ENCODE assay signal across 9 cellular contexts in the genomic region with DNA sequence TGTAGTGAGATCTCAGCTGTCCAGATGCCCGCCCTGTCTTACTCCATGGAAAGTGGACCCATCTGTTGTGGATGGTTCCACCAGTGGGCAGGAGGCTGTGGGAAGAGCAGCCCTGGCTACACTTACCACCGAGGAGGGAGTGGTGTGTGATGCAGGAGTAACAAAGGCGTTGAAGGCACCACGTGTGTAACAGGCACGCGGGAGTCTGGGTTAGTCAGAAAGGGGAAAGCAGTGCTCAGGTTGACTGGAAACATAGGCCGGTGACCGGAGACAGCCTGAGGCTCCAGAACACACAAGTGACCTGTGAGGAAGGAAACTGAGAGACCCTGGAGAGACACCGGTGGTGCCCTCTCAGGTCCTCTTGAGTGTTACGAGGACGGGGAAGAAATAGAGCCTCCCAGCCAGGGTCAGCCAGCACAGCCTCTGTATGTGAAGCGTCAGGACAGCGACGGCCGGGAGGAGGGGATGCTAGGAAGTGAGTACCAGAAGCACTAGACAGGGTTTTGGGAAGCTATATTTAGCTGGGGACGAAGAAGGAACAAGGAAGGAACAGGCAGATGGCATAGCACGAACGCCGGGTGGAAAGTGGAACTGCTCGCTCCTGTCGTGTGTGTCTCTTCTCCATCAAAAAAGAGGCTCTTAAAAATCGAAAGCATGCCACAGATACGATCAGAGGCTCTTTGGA. TPM values are rescaled to one million over a fixed set of nuclear protein-coding genes. Genes with fewer than 3 reads are reported as not detected.
DNase-seq lines count a peak whose midpoint lies in the region; ATAC-seq, FAIRE-seq and TF ChIP-seq lines count a peak whose summit lies in the region.
"Had no signal": no experiment of that assay in that cellular context is flagged by ENCODE, and none has a peak within 500 bp of the region (broad histone marks: within the 10 kb centered on the region; RNA-seq: fewer than 3 reads in every experiment).

No MANE protein-coding gene starts in this region.

- DNase-seq in NOMO-1 (lab: John Stamatoyannopoulos, UW; ENCODE audit: unreplicated experiment in 2 of 2) (peak; percentile 15 to 76), anterior cingulate cortex (lab: John Stamatoyannopoulos, UW) (peak in 41 of 58 donors; percentile 15 to 80 (median 46)), keratinocyte (ENCODE audit: low read depth, low spot score) (no peak), NCI-H1436 (lab: John Stamatoyannopoulos, UW) (no peak), NCI-H1092 (lab: John Stamatoyannopoulos, UW) (no peak)

- H3K4me3 ChIP-seq in keratinocyte (ENCODE audit: control insufficient read depth in 2 of 3, extremely low read depth in 1 of 3, insufficient read depth in 2 of 3, low read depth in 1 of 3, low read length in 3 of 3): no peak overlapping the region
- H3K4me3 ChIP-seq in stomach smooth muscle (ENCODE audit: low read length in 2 of 2): no peak overlapping the region

- peaks cover 29% of the 10 kb centered on the region for H4K20me1 ChIP-seq in keratinocyte (ENCODE audit: control insufficient read depth, extremely low read depth, insufficient read depth, low read length)

- H3K4me1 ChIP-seq in keratinocyte (ENCODE audit: control insufficient read depth, extremely low read depth, insufficient read depth, low read length) (peaks cover 55% of the 10 kb centered on the region), stomach smooth muscle (ENCODE audit: control insufficient read depth, insufficient read depth, low read length) (peaks cover 37% of the 10 kb centered on the region)

- no peak overlapping the region for H3K9ac ChIP-seq in keratinocyte (ENCODE audit: control insufficient read depth, extremely low read depth, insufficient read depth, low read length)
- no peak overlapping the region for H3K9ac ChIP-seq in stomach smooth muscle (ENCODE audit: low read length in 2 of 2)

- peaks cover 4 to 21% of the 10 kb centered on the region in 2 experiments for H3K36me3 ChIP-seq in keratinocyte (ENCODE audit: control insufficient read depth in 2 of 2, extremely low read depth in 1 of 2, insufficient read depth in 2 of 2, low read length in 2 of 2)
- peaks cover 14 to 19% of the 10 kb centered on the region in 2 donors for H3K36me3 ChIP-seq in stomach smooth muscle (ENCODE audit: control insufficient read depth in 2 of 2, insufficient read depth in 2 of 2, low read length in 2 of 2)

- H3K9me3 ChIP-seq in keratinocyte (ENCODE audit: control insufficient read depth, low read depth, low read length) (no peaks in the 10 kb centered on the region), stomach smooth muscle (ENCODE audit: control insufficient read depth in 2 of 2, low read length in 2 of 2) (no peaks in the 10 kb centered on the region)

- H3K79me2 ChIP-seq in keratinocyte (ENCODE audit: control insufficient read depth, insufficient read depth, low read length): peaks cover 85% of the 10 kb centered on the region

- peaks cover 5% of the 10 kb centered on the region for H3K9me1 ChIP-seq in keratinocyte (ENCODE audit: control insufficient read depth, extremely low read depth, insufficient read depth, low read length)

- no peak for TF ChIP-seq CTCF in keratinocyte (optimal IDR thresholded peaks at IDR 0.05 in 1 of 3, IDR thresholded peaks at IDR 0.05 in 1 of 3, conservative IDR thresholded peaks at IDR 0.05 in 1 of 3; ENCODE audit: extremely low read depth in 1 of 3, insufficient read depth in 2 of 3, low read length in 3 of 3)

- no peaks in the 10 kb centered on the region for H3K27me3 ChIP-seq in keratinocyte (ENCODE audit: control insufficient read depth, extremely low read depth, insufficient read depth, low read length)
- H3K27me3 ChIP-seq in stomach smooth muscle (ENCODE audit: control insufficient read depth in 1 of 2, insufficient read depth in 2 of 2, low read length in 2 of 2): no peaks in the 10 kb centered on the region

- H3K27ac ChIP-seq in keratinocyte (ENCODE audit: control insufficient read depth, insufficient read depth, low read length): peak overlapping the region; percentile 10
- peak overlapping the region; percentile 18 for H3K27ac ChIP-seq in stomach smooth muscle (ENCODE audit: low read length)

- H3K4me2 ChIP-seq in keratinocyte (ENCODE audit: control insufficient read depth, extremely low read depth, insufficient read depth, low read depth, low read length): peak overlapping the region; percentile 4

- FAIRE-seq in keratinocyte (lab: Jason Lieb, UNC): no peak
- FAIRE-seq: GM12892 had no signal

- dilution Hi-C loops in keratinocyte (cut with MboI; ENCODE audit: extremely low pct_ligation_motif_present, low sequenced_read_pairs): no loop called here

- H2AFZ ChIP-seq in keratinocyte (ENCODE audit: control insufficient read depth, low read length): no peak overlapping the region

- ATAC-seq in HG03457 (IDR thresholded peaks at IDR 0.05; ENCODE audit: unreplicated experiment) (no peak), GM21381 (IDR thresholded peaks at IDR 0.05; ENCODE audit: unreplicated experiment) (no peak)

RNA-seq across cellular contexts. Expression of a gene that starts 21.7 kb away (rescaled TPM):
- polyA plus RNA-seq in keratinocyte: 346 to 659 TPM (median 493 TPM) in 3 replicates
- 140 TPM for polyA plus RNA-seq in keratinocyte (2011; ENCODE audit: low read depth)
- polyA plus RNA-seq in keratinocyte (2011; cell fraction: cytosol; rRNA removed): 508 and 578 TPM in 2 replicates
- polyA plus RNA-seq in keratinocyte (2011; cell fraction: nucleus; rRNA removed): 330 and 385 TPM in 2 replicates
- polyA plus RNA-seq in keratinocyte (2012; ENCODE audit: low replicate concordance): 351 and 430 TPM in 2 replicates
- 134 to 352 TPM (median 344 TPM) in 3 replicates for polyA minus RNA-seq in keratinocyte
- polyA minus RNA-seq in keratinocyte (2011; cell fraction: cytosol; rRNA and poly(A)+ RNA removed): 249 TPM
- 49.1 and 95.7 TPM in 2 replicates for polyA minus RNA-seq in keratinocyte (2011; cell fraction: nucleus; rRNA and poly(A)+ RNA removed)

RNA-seq across cellular contexts. Expression of a gene that starts 47.3 kb away (rescaled TPM):
- polyA plus RNA-seq in keratinocyte: 11.5 to 17.2 TPM (median 16.8 TPM) in 3 replicates
- polyA plus RNA-seq in keratinocyte (2011; ENCODE audit: low read depth): 10.2 TPM
- 15.1 and 25.3 TPM in 2 replicates for polyA plus RNA-seq in keratinocyte (2011; cell fraction: cytosol; rRNA removed)
- polyA plus RNA-seq in keratinocyte (2011; cell fraction: nucleus; rRNA removed): 9.7 and 10.0 TPM in 2 replicates
- 9.9 and 17.8 TPM in 2 replicates for polyA plus RNA-seq in keratinocyte (2012; ENCODE audit: low replicate concordance)
- polyA minus RNA-seq in keratinocyte: 6.3 to 14.4 TPM (median 10.8 TPM) in 3 replicates
- 49.5 TPM for polyA minus RNA-seq in keratinocyte (2011; cell fraction: cytosol; rRNA and poly(A)+ RNA removed)
- polyA minus RNA-seq in keratinocyte (2011; cell fraction: nucleus; rRNA and poly(A)+ RNA removed): 3.6 and 4.7 TPM in 2 replicates

RNA-seq across cellular contexts. Expression of a gene that starts 51.7 kb away (rescaled TPM):
- polyA plus RNA-seq in keratinocyte: 15.5 to 29.7 TPM (median 20.8 TPM) in 3 replicates
- polyA plus RNA-seq in keratinocyte (2011; ENCODE audit: low read depth): 24.8 TPM
- 7.7 and 7.9 TPM in 2 replicates for polyA plus RNA-seq in keratinocyte (2011; cell fraction: cytosol; rRNA removed)
- 59.6 and 61.5 TPM in 2 replicates for polyA plus RNA-seq in keratinocyte (2011; cell fraction: nucleus; rRNA removed)
- polyA plus RNA-seq in keratinocyte (2012; ENCODE audit: low replicate concordance): 13.1 and 32.3 TPM in 2 replicates
- 34.8 to 51.1 TPM (median 41.2 TPM) in 3 replicates for polyA minus RNA-seq in keratinocyte
- 20.7 TPM for polyA minus RNA-seq in keratinocyte (2011; cell fraction: cytosol; rRNA and poly(A)+ RNA removed)
- 53.1 and 91.4 TPM in 2 replicates for polyA minus RNA-seq in keratinocyte (2011; cell fraction: nucleus; rRNA and poly(A)+ RNA removed)

Comparison
In these comparisons a context has a peak if more than half of its experiments do, and no peak if none do; other contexts are left out.
1. DNase-seq: peak in NOMO-1 (2 of 2) and anterior cingulate cortex (41 of 58); none in keratinocyte (single experiment), NCI-H1436 (single experiment) and NCI-H1092 (single experiment).